In genomic region chr19:41310031-41310831, GRCh38 we compare ENCODE assay signal across 8 cellular contexts. TPM values are rescaled to one million over a fixed set of nuclear protein-coding genes. Genes with fewer than 3 reads are reported as not detected.
DNase-seq lines count a peak whose midpoint lies in the region; ATAC-seq and TF ChIP-seq lines count a peak whose summit lies in the region.

CCDC97 (plus strand) TSS chr19:41310172; CDS start chr19:41310311, 139 bp downstream.

- peaks cover 62% of the 10 kb centered on the region for H3K4me1 Mint-ChIP-seq in activated CD4-positive, alpha-beta T cell treated with anti-CD3 and anti-CD28 coated beads for 36 hours
- H3K4me1 Mint-ChIP-seq in chondrocyte (ENCODE audit: low read depth) = peaks cover 43% of the 10 kb centered on the region

- CTCF ChIA-PET in activated CD4-positive, alpha-beta T cell treated with anti-CD3 and anti-CD28 coated beads for 36 hours (lab: Charles Lee) = interaction anchor here (1.0 to 3.4 kb wide), 7 partner anchors 9 to 106 kb away, joined by 3 to 36 read pairs (median 4); no protein-coding TSS in a partner anchor

- H3K9me3 Mint-ChIP-seq in activated CD4-positive, alpha-beta T cell treated with anti-CD3 and anti-CD28 coated beads for 36 hours (ENCODE audit: low read depth) = no peaks in the 10 kb centered on the region
- no peaks in the 10 kb centered on the region for H3K9me3 Mint-ChIP-seq in chondrocyte (ENCODE audit: low read depth)

- peak within 1 kb of the TSS; percentile 97 for H3K27ac Mint-ChIP-seq in activated CD4-positive, alpha-beta T cell treated with anti-CD3 and anti-CD28 coated beads for 36 hours
- peak within 1 kb of the TSS; percentile 100 for H3K27ac Mint-ChIP-seq in chondrocyte (ENCODE audit: unreplicated experiment)

- POLR2A ChIA-PET in activated CD4-positive, alpha-beta T cell treated with anti-CD3 and anti-CD28 coated beads for 36 hours (lab: Charles Lee) = interaction anchor here (0.7 to 1.0 kb wide), 2 partner anchors 47 to 84 kb away, joined by 3 to 9 read pairs; partner anchors contain the start of gene HNRNPUL1

- H3K36me3 Mint-ChIP-seq in activated CD4-positive, alpha-beta T cell treated with anti-CD3 and anti-CD28 coated beads for 36 hours (ENCODE audit: low read depth) = peaks cover 27% of the 10 kb centered on the region
- peaks cover 17% of the 10 kb centered on the region for H3K36me3 Mint-ChIP-seq in chondrocyte (ENCODE audit: low read depth)

- no peaks in the 10 kb centered on the region for H3K27me3 Mint-ChIP-seq in activated CD4-positive, alpha-beta T cell treated with anti-CD3 and anti-CD28 coated beads for 36 hours
- no peaks in the 10 kb centered on the region for H3K27me3 Mint-ChIP-seq in chondrocyte (ENCODE audit: low read depth)

- H3K4me3 Mint-ChIP-seq in activated CD4-positive, alpha-beta T cell treated with anti-CD3 and anti-CD28 coated beads for 36 hours = peak within 1 kb of the TSS; percentile 91
- H3K4me3 Mint-ChIP-seq in chondrocyte (ENCODE audit: unreplicated experiment) = peak within 1 kb of the TSS; percentile 94

- intact Hi-C loops in activated CD4-positive, alpha-beta T cell treated with anti-CD3 and anti-CD28 coated beads for 36 hours (cut with DNase I, micrococcal nuclease) = loop anchor here (1.0 to 5.0 kb wide), 9 partner anchors 14 to 511 kb away; partner anchors contain the start of genes B9D2 (in 1 of the 2), BCKDHA (in 1 of the 2), DMAC2 (in 1 of the 2) and EGLN2 (in 1 of the 2)

- peak; percentile 16 for TF ChIP-seq CTCF in chondrocyte (IDR thresholded peaks at IDR 0.05)

- DNase-seq in AG08395 (ENCODE audit: low spot score) = peak; percentile 95
- peak; percentile 69 for DNase-seq in NCI-H460 (ENCODE audit: extremely low read depth, low read depth)
- peak; percentile 92 for DNase-seq in activated CD4-positive, alpha-beta T cell treated with anti-CD3 and anti-CD28 coated beads for 36 hours
- DNase-seq in chondrocyte (ENCODE audit: low spot score) = peak; percentile 94
- DNase-seq in kidney tubule cell (ENCODE audit: low spot score) = peak; percentile 88
- DNase-seq in stimulated activated CD4-positive, alpha-beta T cell treated with anti-CD3 and anti-CD28 coated beads, Interleukin-1b, Interleukin-23, amount 100 ng/mL, for 4 hours (ENCODE audit: low read depth in 2 of 2) = peak; percentile 82 to 85

- ATAC-seq in GM18907 (IDR thresholded peaks at IDR 0.05; ENCODE audit: unreplicated experiment) (peak; percentile 71), HG03342 (IDR thresholded peaks at IDR 0.05; ENCODE audit: unreplicated experiment) (peak; percentile 60)
- ATAC-seq in activated CD4-positive, alpha-beta T cell treated with anti-CD3 and anti-CD28 coated beads for 36 hours = peak; percentile 66

RNA-seq across cellular contexts. Expression of gene CCDC97, which starts in this region (rescaled TPM):
- total RNA-seq in NCI-H460 (2014; rRNA removed; shearing (Covaris generic)) = 7.3 and 9.1 TPM in 2 replicates
- 3.4 and 8.0 TPM in 2 replicates for polyA plus RNA-seq in NCI-H460 (2014; cell fraction: nucleus; rRNA removed)
- total RNA-seq in activated CD4-positive, alpha-beta T cell treated with anti-CD3 and anti-CD28 coated beads for 36 hours = 10 to 100 TPM; 21.2 to 21.4 TPM
- 21.8 to 33.2 TPM (median 25.5 TPM) in 3 replicates for total RNA-seq in chondrocyte

Comparison
In these comparisons a context has a peak if more than half of its experiments do, and no peak if none do; other contexts are left out.
1. Peak in every context shown above with its lines: DNase-seq and ATAC-seq.